ENCODE assay signal across 10 cellular contexts in genomic region chr10:80186364-80187012, GRCh38. TPM values are rescaled to one million over a fixed set of nuclear protein-coding genes. Genes with fewer than 3 reads are reported as not detected.
A peak's percentile ranks its signal among the peaks of the same experiment; 100 is the strongest.
DNase-seq lines count a peak whose midpoint lies in the region; ATAC-seq, FAIRE-seq and TF ChIP-seq lines count a peak whose summit lies in the region.
"Had no signal": no experiment of that assay in that cellular context is flagged by ENCODE, and none has a peak within 500 bp of the region (broad histone marks: within the 10 kb centered on the region; RNA-seq: fewer than 3 reads in every experiment).

No MANE protein-coding gene starts in this region.

- FAIRE-seq in pancreas (lab: Jason Lieb, UNC), result no peak

- no peaks in the 10 kb centered on the region for H3K9me2 ChIP-seq in OCI-LY7 (ENCODE audit: insufficient read depth, low read length)

- H3K27ac ChIP-seq in CD4-positive, alpha-beta T cell (ENCODE audit: low read depth, low read length), result peak overlapping the region; percentile 84
- peak overlapping the region; percentile 97 for H3K27ac ChIP-seq in OCI-LY7 (ENCODE audit: low read depth, low read length, poor library complexity, severe bottlenecking)
- peak overlapping the region in 2 of 4 donors; percentile 4 to 30 for H3K27ac ChIP-seq in pancreas

- peak overlapping the region; percentile 80 for H3K4me3 Mint-ChIP-seq in CD4-positive, alpha-beta T cell

- peaks cover 19% of the 10 kb centered on the region for H3K36me3 ChIP-seq in OCI-LY7 (ENCODE audit: insufficient read depth, low read length)
- no peaks in the 10 kb centered on the region for H3K36me3 ChIP-seq in pancreas

- H3K27ac Mint-ChIP-seq in CD4-positive, alpha-beta T cell, result peak overlapping the region; percentile 91

- H3K9me3 ChIP-seq in CD4-positive, alpha-beta T cell (ENCODE audit: control insufficient read depth, low read length), result no peaks in the 10 kb centered on the region
- H3K9me3 ChIP-seq in OCI-LY7 (ENCODE audit: low read length), result 0 out of 2 replicates have a peak, but pooled peaks cover 3% of the 10 kb centered on the region
- H3K9me3 ChIP-seq in pancreas, result no peaks in the 10 kb centered on the region

- no peak for ATAC-seq in CD4-positive, alpha-beta T cell (ENCODE audit: poor library complexity)
- ATAC-seq in pancreas (peak; percentile 32 to 71 (median 59)), HG03097 (IDR thresholded peaks at IDR 0.05; ENCODE audit: low FRiP score, unreplicated experiment) (no peak), GM21447 (IDR thresholded peaks at IDR 0.05; ENCODE audit: unreplicated experiment) (no peak)

- whole genome bisulfite sequencing in pancreas, 2 donors, result 50 to 57% methylated on average over 13 of the region's 13 CpGs

- H3K4me2 ChIP-seq in OCI-LY7 (ENCODE audit: low read length), result peak overlapping the region; percentile 97

- H3K36me3 Mint-ChIP-seq in CD4-positive, alpha-beta T cell (ENCODE audit: low read depth), result peaks cover 24% of the 10 kb centered on the region

- no peaks in the 10 kb centered on the region for H3K9me3 Mint-ChIP-seq in CD4-positive, alpha-beta T cell

- H3K27me3 Mint-ChIP-seq in CD4-positive, alpha-beta T cell, result no peaks in the 10 kb centered on the region

- no peak for TF ChIP-seq CTCF in CD4-positive, alpha-beta T cell (IDR thresholded peaks at IDR 0.05)
- no peak for TF ChIP-seq CTCF in OCI-LY7 (conservative IDR thresholded peaks at IDR 0.05; ENCODE audit: low read length)
- TF ChIP-seq CTCF in pancreas (IDR thresholded peaks at IDR 0.05), result no peak

- peak overlapping the region; percentile 63 for H3K4me3 ChIP-seq in OCI-LY7 (ENCODE audit: low read depth, low read length, poor library complexity, severe bottlenecking)
- H3K4me3 ChIP-seq in pancreas, result no peak overlapping the region

- H3K4me1 ChIP-seq in OCI-LY7 (ENCODE audit: insufficient read depth, low read length, poor library complexity, severe bottlenecking), result peaks cover 61% of the 10 kb centered on the region
- peaks cover 7 to 43% (median 17%) of the 10 kb centered on the region in 3 donors for H3K4me1 ChIP-seq in pancreas

- H3K4me1 Mint-ChIP-seq in CD4-positive, alpha-beta T cell (ENCODE audit: low read depth), result peaks cover 91% of the 10 kb centered on the region

- H3K27me3 ChIP-seq in CD4-positive, alpha-beta T cell (ENCODE audit: control insufficient read depth, insufficient read depth, low read length), result no peaks in the 10 kb centered on the region
- no peaks in the 10 kb centered on the region for H3K27me3 ChIP-seq in pancreas

- no peaks in the 10 kb centered on the region; the same call in 1 of the 2 replicates for H4K20me1 ChIP-seq in OCI-LY7 (ENCODE audit: insufficient read depth, low read length)

- no peak overlapping the region for H2AFZ ChIP-seq in OCI-LY7 (ENCODE audit: low read length)

- intact Hi-C loops in CD4-positive, alpha-beta T cell (cut with DNase I, micrococcal nuclease), result loop anchor here (1.0 to 5.0 kb wide), 4 partner anchors 18 to 1884 kb away; partner anchors contain the start of gene ANXA11 (in 1 of the 2)
- intact Hi-C loops in OCI-LY7 (cut with micrococcal nuclease; ENCODE audit: unreplicated experiment) (loop anchor here (1.0 to 5.0 kb wide), 2 partner anchors 19 to 271 kb away; partner anchors contain the start of gene ANXA11), pancreas (cut with DNase I) (no loop called here)

- DNase-seq in CD4-positive, alpha-beta T cell, result peak in 2 of 10 experiments; percentile 17 to 34
- peak; percentile 57 for DNase-seq in OCI-LY7 (ENCODE audit: low spot score)
- peak; percentile 30 for DNase-seq in dermis blood vessel endothelial cell
- peak in 2 of 6 donors; percentile 35 to 49 for DNase-seq in pancreas
- DNase-seq in NCI-H2171 treated with DMSO at 0.1 percent for 48 hours (lab: John Stamatoyannopoulos, UW), result no peak
- DNase-seq in islet precursor cell, result no peak

- BruUV-seq in OCI-LY7 (replicated peaks; lab: Mats Ljungman, UMichigan), result no TSS peak

- H3K79me2 ChIP-seq in OCI-LY7 (ENCODE audit: insufficient read depth, low read depth, low read length), result peaks cover 88% of the 10 kb centered on the region

- POLR2A ChIA-PET in CD4-positive, alpha-beta T cell (lab: Charles Lee), result interaction anchor here (1.2 to 3.2 kb wide), 11 partner anchors 8 to 839 kb away, joined by 4 to 218 read pairs (median 8); partner anchors contain the start of gene ANXA11
- POLR2A ChIA-PET in OCI-LY7 (lab: Charles Lee), result interaction anchor here (0.8 to 3.4 kb wide), 3 partner anchors 11 to 41 kb away, joined by 3 to 36 read pairs (median 5); partner anchors contain the start of gene ANXA11

- CTCF ChIA-PET in CD4-positive, alpha-beta T cell (lab: Charles Lee), result interaction anchor here (1.3 to 2.0 kb wide), 3 partner anchors 17 to 42 kb away, joined by 5 to 15 read pairs (median 7); no protein-coding TSS in a partner anchor
- CTCF ChIA-PET in OCI-LY7 (lab: Charles Lee; ENCODE audit: unreplicated experiment), result no interaction called here

RNA-seq across cellular contexts. Expression of gene ANXA11, which starts 18.8 kb away (rescaled TPM):
- total RNA-seq in CD4-positive, alpha-beta T cell, result 100 to 1,000 TPM; 153 to 159 TPM
- 87.8 and 93.9 TPM in 2 replicates for total RNA-seq in OCI-LY7 (2014; rRNA removed; shearing (Covaris generic))
- total RNA-seq in OCI-LY7 (2022) (164 and 199 TPM in 2 replicates), dermis blood vessel endothelial cell (33.7 and 54.9 TPM in 2 replicates), pancreas (100 to 1,000 TPM in 2 of 6 donors, 10 to 100 TPM in 4; 74.0 to 140 (median 91.8) TPM)
- polyA plus RNA-seq in pancreas, result 100 to 1,000 TPM; 128 to 193 TPM

RNA-seq across cellular contexts. Expression of gene PLAC9, which starts 54.0 kb away (rescaled TPM):
- not detected for total RNA-seq in CD4-positive, alpha-beta T cell
- total RNA-seq in OCI-LY7 (2014; rRNA removed; shearing (Covaris generic)), result not detected in 2 replicates
- total RNA-seq in OCI-LY7 (2022) (not detected in 2 replicates), dermis blood vessel endothelial cell (0.60 and 0.68 TPM in 2 replicates), pancreas (1 to 10 TPM in 4 of 6 donors, under 1 TPM in 2; 0.63 to 6.7 (median 2.8) TPM)
- polyA plus RNA-seq in pancreas, result 10 to 100 TPM in 1 of 2 donors, 1 to 10 TPM in 1; 7.6 to 14.6 TPM
- total RNA-seq: epithelial cell of proximal tubule, M059J had no signal

Comparison
In these comparisons a context has a peak if more than half of its experiments do, and no peak if none do; other contexts are left out.
1. ATAC-seq: peak in pancreas (4 of 4); none in CD4-positive, alpha-beta T cell (single experiment), HG03097 (single experiment) and GM21447 (single experiment).
2. DNase-seq: peak in OCI-LY7 (single experiment) and dermis blood vessel endothelial cell (single experiment); none in NCI-H2171 treated with DMSO at 0.1 percent for 48 hours (single experiment) and islet precursor cell (single experiment).
3. intact Hi-C loops: an anchor here in CD4-positive, alpha-beta T cell (1.0 to 5.0 kb wide) and OCI-LY7 (1.0 to 5.0 kb wide); none called in pancreas.